19 cellular contexts compared by ENCODE assay signal in the genomic region with DNA sequence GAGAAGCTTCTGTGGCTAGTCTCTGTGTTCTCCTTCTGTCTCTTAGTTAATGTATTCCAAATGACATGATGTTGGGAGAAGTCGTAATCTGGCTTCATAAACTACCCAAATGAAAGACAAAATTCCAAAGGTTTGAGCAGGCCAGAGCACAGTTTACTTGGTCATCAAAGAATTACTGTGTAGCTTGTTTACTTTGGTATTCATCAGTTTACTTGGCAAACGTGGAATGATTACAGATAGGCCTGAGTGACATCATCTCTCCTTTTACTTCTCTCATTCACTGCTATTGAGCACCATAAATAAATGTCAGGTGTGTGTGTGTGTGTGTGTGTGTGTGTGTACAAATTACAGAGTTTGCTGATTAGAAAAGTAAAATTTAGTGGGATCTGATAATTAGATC.
A peak's percentile ranks its signal among the peaks of the same experiment; 100 is the strongest.
DNase-seq lines count a peak whose midpoint lies in the region; ATAC-seq and TF ChIP-seq lines count a peak whose summit lies in the region.
"Had no signal": no experiment of that assay in that cellular context is flagged by ENCODE, and none has a peak within 500 bp of the region (broad histone marks: within the 10 kb centered on the region; RNA-seq: fewer than 3 reads in every experiment).

No MANE protein-coding gene starts in this region.

- peaks cover 22% of the 10 kb centered on the region; the same call in 1 of the 2 replicates for H3K4me1 ChIP-seq in GM23338 (ENCODE audit: insufficient read depth)
- H3K4me1 ChIP-seq: BE2C had no signal

- no peaks in the 10 kb centered on the region for H3K36me3 Mint-ChIP-seq in HFFc6 (ENCODE audit: low read depth)
- H3K36me3 Mint-ChIP-seq in GM23338 (ENCODE audit: low read depth), result 0 out of 3 replicates have a peak, but pooled peaks cover 3% of the 10 kb centered on the region
- H3K36me3 Mint-ChIP-seq: activated naive CD4-positive, alpha-beta T cell treated with anti-CD3 and anti-CD28 coated beads, Interleukin-2, amount 50 U/mL, for 72 hours; memory B cell had no signal

- H3K27ac ChIP-seq in angular gyrus (ENCODE audit: low read depth, low read length), result peak overlapping the region; percentile 29
- H3K27ac ChIP-seq in layer of hippocampus (ENCODE audit: low read depth, low read length), result peak overlapping the region; percentile 53
- H3K27ac ChIP-seq in GM23338 (ENCODE audit: low read depth), result no peak overlapping the region

- no peak overlapping the region for H3K4me2 ChIP-seq in GM23338

- H3K9me3 Mint-ChIP-seq in HFFc6 (no peaks in the 10 kb centered on the region), GM23338 (no peaks in the 10 kb centered on the region)
- H3K9me3 Mint-ChIP-seq: activated CD4-positive, alpha-beta T cell treated with anti-CD3 and anti-CD28 coated beads, Interleukin-2, amount 10 ng/mL, durations not matched to agents 24 days and 14 days; activated naive CD4-positive, alpha-beta T cell treated with anti-CD3 and anti-CD28 coated beads, Interleukin-2, amount 50 U/mL, for 72 hours; H9; memory B cell had no signal

- H2AFZ ChIP-seq in GM23338, result no peak overlapping the region

- H3F3A ChIP-seq in GM23338 (replicated peaks; ENCODE audit: low read depth), result no peaks in the 10 kb centered on the region

- H3K27me3 Mint-ChIP-seq in HFFc6 (ENCODE audit: insufficient read depth), result no peaks in the 10 kb centered on the region
- no peaks in the 10 kb centered on the region for H3K27me3 Mint-ChIP-seq in GM23338 (ENCODE audit: insufficient read depth, low read depth, poor library complexity)
- H3K27me3 Mint-ChIP-seq: activated CD4-positive, alpha-beta T cell treated with anti-CD3 and anti-CD28 coated beads, Interleukin-2, amount 10 ng/mL, durations not matched to agents 24 days and 14 days had no signal

- H3K79me2 ChIP-seq in GM23338 (replicated peaks; ENCODE audit: insufficient read depth), result no peaks in the 10 kb centered on the region

- H3K4me3 ChIP-seq in AG10803 (ENCODE audit: low read length), result no peak overlapping the region
- H3K4me3 ChIP-seq in GM23338, result no peak overlapping the region

- H3K4me1 Mint-ChIP-seq in HFFc6 (ENCODE audit: low read depth), result peaks cover 20% of the 10 kb centered on the region
- peaks cover 27% of the 10 kb centered on the region for H3K4me1 Mint-ChIP-seq in GM23338
- H3K4me1 Mint-ChIP-seq: activated CD4-positive, alpha-beta T cell treated with anti-CD3 and anti-CD28 coated beads, Interleukin-2, amount 10 ng/mL, durations not matched to agents 24 days and 14 days; memory B cell had no signal

- H3K36me3 ChIP-seq in GM23338 (ENCODE audit: insufficient read depth), result no peaks in the 10 kb centered on the region
- H3K36me3 ChIP-seq: BE2C had no signal

- H4K20me1 ChIP-seq in GM23338 (replicated peaks; ENCODE audit: insufficient read depth), result no peaks in the 10 kb centered on the region

- H3K27ac Mint-ChIP-seq in HFFc6 (peak overlapping the region; percentile 27), GM23338 (no peak overlapping the region)
- H3K27ac Mint-ChIP-seq: activated CD4-positive, alpha-beta T cell treated with anti-CD3 and anti-CD28 coated beads, Interleukin-2, amount 10 ng/mL, durations not matched to agents 24 days and 14 days; activated naive CD4-positive, alpha-beta T cell treated with anti-CD3 and anti-CD28 coated beads, Interleukin-2, amount 50 U/mL, for 72 hours; H9; memory B cell had no signal

- TF ChIP-seq CTCF in AG10803 (conservative IDR thresholded peaks at IDR 0.05; ENCODE audit: low read length) (no peak), HFFc6 (IDR thresholded peaks at IDR 0.05) (no peak), GM23338 (conservative IDR thresholded peaks at IDR 0.05; ENCODE audit: low read depth in 2 of 2) (no peak)

- H3K9me2 ChIP-seq in GM23338 (ENCODE audit: insufficient read depth), result no peaks in the 10 kb centered on the region

- no peak for ATAC-seq in HG03442 (IDR thresholded peaks at IDR 0.05; ENCODE audit: unreplicated experiment)
- no peak for ATAC-seq in GM23338
- ATAC-seq: activated naive CD4-positive, alpha-beta T cell treated with anti-CD3 and anti-CD28 coated beads, Interleukin-2, amount 50 U/mL, for 72 hours had no signal

- H3K27me3 ChIP-seq in layer of hippocampus (ENCODE audit: control insufficient read depth, insufficient read depth, low read length), result no peaks in the 10 kb centered on the region
- no peaks in the 10 kb centered on the region for H3K27me3 ChIP-seq in GM23338 (ENCODE audit: insufficient read depth)
- H3K27me3 ChIP-seq: BE2C had no signal

- DNase-seq in AG10803 (ENCODE audit: low read depth) (peak; percentile 65), HFFc6 (peak; percentile 78), NCI-H2171 (lab: John Stamatoyannopoulos, UW) (no peak), epidermal melanocyte (ENCODE audit: insufficient read length, low spot score) (no peak), GM23338 (ENCODE audit: low spot score) (no peak)
- DNase-seq: activated CD4-positive, alpha-beta T cell treated with anti-CD3 and anti-CD28 coated beads, Interleukin-2, amount 10 ng/mL, durations not matched to agents 24 days and 14 days; activated T-cell treated with anti-CD3 and anti-CD28 coated beads for 4 hours; BE2C; effector memory CD4-positive, alpha-beta T cell; H9; NCI-H2081; NCI-H526 treated with DMSO at 0.1 percent for 48 hours; retina; T-helper 2 cell had no signal

- H3K4me3 Mint-ChIP-seq in HFFc6 (no peak overlapping the region), GM23338 (no peak overlapping the region)
- H3K4me3 Mint-ChIP-seq: activated CD4-positive, alpha-beta T cell treated with anti-CD3 and anti-CD28 coated beads, Interleukin-2, amount 10 ng/mL, durations not matched to agents 24 days and 14 days; H9; memory B cell had no signal

TF ChIP-seq in GM23338, 12 proteins besides CTCF, POLR2A, EP300 and RAD21 (continues in another document):
- TF ChIP-seq NANOG (IDR thresholded peaks at IDR 0.05; ENCODE audit: borderline replicate concordance), result no peak
- no peak for TF ChIP-seq ZNF331 (CRISPR knock-in tag; IDR thresholded peaks at IDR 0.05; ENCODE audit: low read depth)
- TF ChIP-seq EZH2phosphoT487 (IDR thresholded peaks at IDR 0.05; ENCODE audit: unreplicated experiment), result no peak
- TF ChIP-seq JUNB (IDR thresholded peaks at IDR 0.05; ENCODE audit: unreplicated experiment), result no peak
- TF ChIP-seq, protein P1, sequence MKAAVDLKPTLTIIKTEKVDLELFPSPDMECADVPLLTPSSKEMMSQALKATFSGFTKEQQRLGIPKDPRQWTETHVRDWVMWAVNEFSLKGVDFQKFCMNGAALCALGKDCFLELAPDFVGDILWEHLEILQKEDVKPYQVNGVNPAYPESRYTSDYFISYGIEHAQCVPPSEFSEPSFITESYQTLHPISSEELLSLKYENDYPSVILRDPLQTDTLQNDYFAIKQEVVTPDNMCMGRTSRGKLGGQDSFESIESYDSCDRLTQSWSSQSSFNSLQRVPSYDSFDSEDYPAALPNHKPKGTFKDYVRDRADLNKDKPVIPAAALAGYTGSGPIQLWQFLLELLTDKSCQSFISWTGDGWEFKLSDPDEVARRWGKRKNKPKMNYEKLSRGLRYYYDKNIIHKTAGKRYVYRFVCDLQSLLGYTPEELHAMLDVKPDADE (IDR thresholded peaks at IDR 0.05), result no peak
- TF ChIP-seq POLR2AphosphoS5 (IDR thresholded peaks at IDR 0.05; ENCODE audit: low read depth), result no peak
- TF ChIP-seq ZNF114 (CRISPR knock-in tag; IDR thresholded peaks at IDR 0.05), result no peak

Comparison
In these comparisons a context has a peak if more than half of its experiments do, and no peak if none do; other contexts are left out.
1. DNase-seq: peak in AG10803 (single experiment) and HFFc6 (single experiment); none in NCI-H2171 (single experiment), epidermal melanocyte (single experiment) and GM23338 (single experiment).